ENCODE assay signal across 1 cellular context in genomic region chr3:49673715-49674490, GRCh38.
TF ChIP-seq lines count a peak whose summit lies in the region.

Gene APEH (plus strand): TSS chr3:49674351. CDS start chr3:49674402, 51 bp downstream.

TF ChIP-seq in HepG2, 621 proteins besides CTCF, POLR2A, EP300 and RAD21 (continued from another document and continues in another):
- TF ChIP-seq RFXANK (CRISPR knock-in tag; IDR thresholded peaks at IDR 0.05) (0 out of 2 replicates have a peak, but pooled peaks have one; percentile 60), EED (CRISPR knock-in tag; IDR thresholded peaks at IDR 0.05) (no peak), NFATC3 (CRISPR knock-in tag; IDR thresholded peaks at IDR 0.05) (no peak), ZNF580 (CRISPR knock-in tag; IDR thresholded peaks at IDR 0.05; ENCODE audit: borderline replicate concordance, low read depth) (peak; percentile 12; the same call in 1 of the 2 replicates), NR2C2 (CRISPR knock-in tag; IDR thresholded peaks at IDR 0.05; ENCODE audit: borderline replicate concordance) (peak; percentile 75; the same call in 1 of the 2 replicates), SMAD3 (CRISPR knock-in tag; IDR thresholded peaks at IDR 0.05) (no peak), NFKB2 (CRISPR knock-in tag; IDR thresholded peaks at IDR 0.05; ENCODE audit: borderline replicate concordance) (no peak), NFIB (CRISPR knock-in tag; IDR thresholded peaks at IDR 0.05; ENCODE audit: borderline replicate concordance) (no peak), ZNF614 (CRISPR knock-in tag; IDR thresholded peaks at IDR 0.05; ENCODE audit: borderline replicate concordance) (no peak), SMARCC2 (IDR thresholded peaks at IDR 0.05) (no peak), SMC3 (IDR thresholded peaks at IDR 0.05; ENCODE audit: low read length) (no peak), TBX2 (CRISPR knock-in tag; IDR thresholded peaks at IDR 0.05; ENCODE audit: borderline replicate concordance) (peak; percentile 65; the same call in 1 of the 2 replicates), PBX3 (CRISPR knock-in tag; IDR thresholded peaks at IDR 0.05; ENCODE audit: borderline replicate concordance) (no peak), AHR (CRISPR knock-in tag; IDR thresholded peaks at IDR 0.05) (no peak), JUN (CRISPR knock-in tag; IDR thresholded peaks at IDR 0.05) (no peak), GPN1 (CRISPR knock-in tag; IDR thresholded peaks at IDR 0.05; ENCODE audit: borderline replicate concordance) (no peak), IRF2 (CRISPR knock-in tag; IDR thresholded peaks at IDR 0.05) (0 out of 2 replicates have a peak, but pooled peaks have one; percentile 6), IRX3 (CRISPR knock-in tag; IDR thresholded peaks at IDR 0.05; ENCODE audit: borderline replicate concordance, low read depth) (0 out of 2 replicates have a peak, but pooled peaks have one; percentile 22), RFX3 (CRISPR knock-in tag; IDR thresholded peaks at IDR 0.05) (no peak), ELF1 (CRISPR knock-in tag; IDR thresholded peaks at IDR 0.05) (peak; percentile 88), GATA4 (IDR thresholded peaks at IDR 0.05; ENCODE audit: borderline replicate concordance, low read depth) (0 out of 2 replicates have a peak, but pooled peaks have one; percentile 19), CSRNP2 (CRISPR knock-in tag; conservative IDR thresholded peaks at IDR 0.05; ENCODE audit: low read depth) (no peak), PAWR (CRISPR knock-in tag; IDR thresholded peaks at IDR 0.05; ENCODE audit: borderline replicate concordance) (no peak), ZNF691 (CRISPR knock-in tag; IDR thresholded peaks at IDR 0.05; ENCODE audit: borderline replicate concordance, low read depth) (no peak; the same call in none of the 2 replicates), ATF7 (IDR thresholded peaks at IDR 0.05) (no peak), ATF7 (CRISPR knock-in tag; IDR thresholded peaks at IDR 0.05) (no peak), AKAP8 (CRISPR knock-in tag; IDR thresholded peaks at IDR 0.05) (peak; percentile 55; the same call in 1 of the 2 replicates), HMG20A (CRISPR knock-in tag; IDR thresholded peaks at IDR 0.05; ENCODE audit: borderline replicate concordance) (no peak), ZBTB25 (CRISPR knock-in tag; IDR thresholded peaks at IDR 0.05) (no peak), ZFX (CRISPR knock-in tag; IDR thresholded peaks at IDR 0.05; ENCODE audit: low read depth) (peak; percentile 94), ZBTB42 (CRISPR knock-in tag; IDR thresholded peaks at IDR 0.05) (no peak), SRY (CRISPR knock-in tag; IDR thresholded peaks at IDR 0.05) (peak; percentile 88), PITX1 (CRISPR knock-in tag; IDR thresholded peaks at IDR 0.05) (peak; percentile 77), CREM (IDR thresholded peaks at IDR 0.05) (no peak; the same call in 1 of the 2 replicates), CREM (CRISPR knock-in tag; IDR thresholded peaks at IDR 0.05) (no peak), ZNF646 (CRISPR knock-in tag; IDR thresholded peaks at IDR 0.05) (no peak), ZNF792 (CRISPR knock-in tag; IDR thresholded peaks at IDR 0.05) (no peak), CCDC6 (CRISPR knock-in tag; IDR thresholded peaks at IDR 0.05) (peak; percentile 89), ZNF530 (CRISPR knock-in tag; IDR thresholded peaks at IDR 0.05; ENCODE audit: low read depth) (no peak), ZNF75D (CRISPR knock-in tag; IDR thresholded peaks at IDR 0.05; ENCODE audit: borderline replicate concordance) (no peak), ARNTL (CRISPR knock-in tag; IDR thresholded peaks at IDR 0.05) (0 out of 2 replicates have a peak, but pooled peaks have one; percentile 19), HOMEZ (CRISPR knock-in tag; IDR thresholded peaks at IDR 0.05; ENCODE audit: low read depth) (0 out of 2 replicates have a peak, but pooled peaks have one; percentile 13)
- TF ChIP-seq, protein P1, sequence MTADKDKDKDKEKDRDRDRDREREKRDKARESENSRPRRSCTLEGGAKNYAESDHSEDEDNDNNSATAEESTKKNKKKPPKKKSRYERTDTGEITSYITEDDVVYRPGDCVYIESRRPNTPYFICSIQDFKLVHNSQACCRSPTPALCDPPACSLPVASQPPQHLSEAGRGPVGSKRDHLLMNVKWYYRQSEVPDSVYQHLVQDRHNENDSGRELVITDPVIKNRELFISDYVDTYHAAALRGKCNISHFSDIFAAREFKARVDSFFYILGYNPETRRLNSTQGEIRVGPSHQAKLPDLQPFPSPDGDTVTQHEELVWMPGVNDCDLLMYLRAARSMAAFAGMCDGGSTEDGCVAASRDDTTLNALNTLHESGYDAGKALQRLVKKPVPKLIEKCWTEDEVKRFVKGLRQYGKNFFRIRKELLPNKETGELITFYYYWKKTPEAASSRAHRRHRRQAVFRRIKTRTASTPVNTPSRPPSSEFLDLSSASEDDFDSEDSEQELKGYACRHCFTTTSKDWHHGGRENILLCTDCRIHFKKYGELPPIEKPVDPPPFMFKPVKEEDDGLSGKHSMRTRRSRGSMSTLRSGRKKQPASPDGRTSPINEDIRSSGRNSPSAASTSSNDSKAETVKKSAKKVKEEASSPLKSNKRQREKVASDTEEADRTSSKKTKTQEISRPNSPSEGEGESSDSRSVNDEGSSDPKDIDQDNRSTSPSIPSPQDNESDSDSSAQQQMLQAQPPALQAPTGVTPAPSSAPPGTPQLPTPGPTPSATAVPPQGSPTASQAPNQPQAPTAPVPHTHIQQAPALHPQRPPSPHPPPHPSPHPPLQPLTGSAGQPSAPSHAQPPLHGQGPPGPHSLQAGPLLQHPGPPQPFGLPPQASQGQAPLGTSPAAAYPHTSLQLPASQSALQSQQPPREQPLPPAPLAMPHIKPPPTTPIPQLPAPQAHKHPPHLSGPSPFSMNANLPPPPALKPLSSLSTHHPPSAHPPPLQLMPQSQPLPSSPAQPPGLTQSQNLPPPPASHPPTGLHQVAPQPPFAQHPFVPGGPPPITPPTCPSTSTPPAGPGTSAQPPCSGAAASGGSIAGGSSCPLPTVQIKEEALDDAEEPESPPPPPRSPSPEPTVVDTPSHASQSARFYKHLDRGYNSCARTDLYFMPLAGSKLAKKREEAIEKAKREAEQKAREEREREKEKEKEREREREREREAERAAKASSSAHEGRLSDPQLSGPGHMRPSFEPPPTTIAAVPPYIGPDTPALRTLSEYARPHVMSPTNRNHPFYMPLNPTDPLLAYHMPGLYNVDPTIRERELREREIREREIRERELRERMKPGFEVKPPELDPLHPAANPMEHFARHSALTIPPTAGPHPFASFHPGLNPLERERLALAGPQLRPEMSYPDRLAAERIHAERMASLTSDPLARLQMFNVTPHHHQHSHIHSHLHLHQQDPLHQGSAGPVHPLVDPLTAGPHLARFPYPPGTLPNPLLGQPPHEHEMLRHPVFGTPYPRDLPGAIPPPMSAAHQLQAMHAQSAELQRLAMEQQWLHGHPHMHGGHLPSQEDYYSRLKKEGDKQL (CRISPR knock-in tag; IDR thresholded peaks at IDR 0.05; ENCODE audit: low read depth): no peak
- TF ChIP-seq, protein P2, sequence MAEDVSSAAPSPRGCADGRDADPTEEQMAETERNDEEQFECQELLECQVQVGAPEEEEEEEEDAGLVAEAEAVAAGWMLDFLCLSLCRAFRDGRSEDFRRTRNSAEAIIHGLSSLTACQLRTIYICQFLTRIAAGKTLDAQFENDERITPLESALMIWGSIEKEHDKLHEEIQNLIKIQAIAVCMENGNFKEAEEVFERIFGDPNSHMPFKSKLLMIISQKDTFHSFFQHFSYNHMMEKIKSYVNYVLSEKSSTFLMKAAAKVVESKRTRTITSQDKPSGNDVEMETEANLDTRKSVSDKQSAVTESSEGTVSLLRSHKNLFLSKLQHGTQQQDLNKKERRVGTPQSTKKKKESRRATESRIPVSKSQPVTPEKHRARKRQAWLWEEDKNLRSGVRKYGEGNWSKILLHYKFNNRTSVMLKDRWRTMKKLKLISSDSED (CRISPR knock-in tag; IDR thresholded peaks at IDR 0.05): no peak
